ENCODE assay signal across 1 cellular context in the genomic region with DNA sequence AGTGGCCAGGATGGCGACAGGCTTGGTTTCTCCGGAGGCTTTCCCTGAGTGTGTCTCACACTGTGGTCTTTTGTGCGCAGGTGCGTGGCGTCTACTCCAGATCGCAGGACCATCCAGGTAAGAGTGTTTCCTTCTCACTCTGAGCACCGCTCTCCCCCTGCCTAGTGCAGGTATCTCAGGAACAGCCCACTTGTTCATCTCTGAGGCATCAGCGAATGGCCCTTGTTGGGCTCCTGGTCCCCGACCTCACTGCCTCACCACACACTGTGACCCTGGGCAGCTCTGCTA.
TF ChIP-seq lines count a peak whose summit lies in the region.

No MANE protein-coding gene starts in this region.

TF ChIP-seq in HepG2, 621 proteins besides CTCF, POLR2A, EP300 and RAD21 (continued from another document):
- no peak for TF ChIP-seq TEF (CRISPR knock-in tag; IDR thresholded peaks at IDR 0.05)
- no peak for TF ChIP-seq ZNF280B (CRISPR knock-in tag; IDR thresholded peaks at IDR 0.05; ENCODE audit: borderline replicate concordance)
- no peak for TF ChIP-seq ZBTB49 (CRISPR knock-in tag; IDR thresholded peaks at IDR 0.05; ENCODE audit: borderline replicate concordance)
- TF ChIP-seq, protein P1, sequence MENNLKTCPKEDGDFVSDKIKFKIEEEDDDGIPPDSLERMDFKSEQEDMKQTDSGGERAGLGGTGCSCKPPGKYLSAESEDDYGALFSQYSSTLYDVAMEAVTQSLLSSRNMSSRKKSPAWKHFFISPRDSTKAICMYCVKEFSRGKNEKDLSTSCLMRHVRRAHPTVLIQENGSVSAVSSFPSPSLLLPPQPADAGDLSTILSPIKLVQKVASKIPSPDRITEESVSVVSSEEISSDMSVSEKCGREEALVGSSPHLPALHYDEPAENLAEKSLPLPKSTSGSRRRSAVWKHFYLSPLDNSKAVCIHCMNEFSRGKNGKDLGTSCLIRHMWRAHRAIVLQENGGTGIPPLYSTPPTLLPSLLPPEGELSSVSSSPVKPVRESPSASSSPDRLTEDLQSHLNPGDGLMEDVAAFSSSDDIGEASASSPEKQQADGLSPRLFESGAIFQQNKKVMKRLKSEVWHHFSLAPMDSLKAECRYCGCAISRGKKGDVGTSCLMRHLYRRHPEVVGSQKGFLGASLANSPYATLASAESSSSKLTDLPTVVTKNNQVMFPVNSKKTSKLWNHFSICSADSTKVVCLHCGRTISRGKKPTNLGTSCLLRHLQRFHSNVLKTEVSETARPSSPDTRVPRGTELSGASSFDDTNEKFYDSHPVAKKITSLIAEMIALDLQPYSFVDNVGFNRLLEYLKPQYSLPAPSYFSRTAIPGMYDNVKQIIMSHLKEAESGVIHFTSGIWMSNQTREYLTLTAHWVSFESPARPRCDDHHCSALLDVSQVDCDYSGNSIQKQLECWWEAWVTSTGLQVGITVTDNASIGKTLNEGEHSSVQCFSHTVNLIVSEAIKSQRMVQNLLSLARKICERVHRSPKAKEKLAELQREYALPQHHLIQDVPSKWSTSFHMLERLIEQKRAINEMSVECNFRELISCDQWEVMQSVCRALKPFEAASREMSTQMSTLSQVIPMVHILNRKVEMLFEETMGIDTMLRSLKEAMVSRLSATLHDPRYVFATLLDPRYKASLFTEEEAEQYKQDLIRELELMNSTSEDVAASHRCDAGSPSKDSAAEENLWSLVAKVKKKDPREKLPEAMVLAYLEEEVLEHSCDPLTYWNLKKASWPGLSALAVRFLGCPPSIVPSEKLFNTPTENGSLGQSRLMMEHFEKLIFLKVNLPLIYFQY (CRISPR knock-in tag; IDR thresholded peaks at IDR 0.05; ENCODE audit: borderline replicate concordance): no peak
- TF ChIP-seq ZNF160 (CRISPR knock-in tag; IDR thresholded peaks at IDR 0.05): no peak
- TF ChIP-seq, protein P2, sequence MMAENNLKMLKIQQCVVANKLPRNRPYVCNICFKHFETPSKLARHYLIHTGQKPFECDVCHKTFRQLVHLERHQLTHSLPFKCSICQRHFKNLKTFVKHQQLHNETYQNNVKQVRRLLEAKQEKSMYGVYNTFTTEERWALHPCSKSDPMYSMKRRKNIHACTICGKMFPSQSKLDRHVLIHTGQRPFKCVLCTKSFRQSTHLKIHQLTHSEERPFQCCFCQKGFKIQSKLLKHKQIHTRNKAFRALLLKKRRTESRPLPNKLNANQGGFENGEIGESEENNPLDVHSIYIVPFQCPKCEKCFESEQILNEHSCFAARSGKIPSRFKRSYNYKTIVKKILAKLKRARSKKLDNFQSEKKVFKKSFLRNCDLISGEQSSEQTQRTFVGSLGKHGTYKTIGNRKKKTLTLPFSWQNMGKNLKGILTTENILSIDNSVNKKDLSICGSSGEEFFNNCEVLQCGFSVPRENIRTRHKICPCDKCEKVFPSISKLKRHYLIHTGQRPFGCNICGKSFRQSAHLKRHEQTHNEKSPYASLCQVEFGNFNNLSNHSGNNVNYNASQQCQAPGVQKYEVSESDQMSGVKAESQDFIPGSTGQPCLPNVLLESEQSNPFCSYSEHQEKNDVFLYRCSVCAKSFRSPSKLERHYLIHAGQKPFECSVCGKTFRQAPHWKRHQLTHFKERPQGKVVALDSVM (CRISPR knock-in tag; IDR thresholded peaks at IDR 0.05): no peak
- no peak for TF ChIP-seq ZNF354B (CRISPR knock-in tag; IDR thresholded peaks at IDR 0.05)
- TF ChIP-seq ZNF816 (CRISPR knock-in tag; IDR thresholded peaks at IDR 0.05; ENCODE audit: borderline replicate concordance): 0 out of 2 replicates have a peak, but pooled peaks have one; percentile 52
- no peak for TF ChIP-seq HNRNPUL1 (IDR thresholded peaks at IDR 0.05; ENCODE audit: low read depth, low read length)
- peak; percentile 44; the same call in 1 of the 2 replicates for TF ChIP-seq HDAC1 (CRISPR knock-in tag; IDR thresholded peaks at IDR 0.05)
- 0 out of 2 replicates have a peak, but pooled peaks have one; percentile 37 for TF ChIP-seq ZFP82 (CRISPR knock-in tag; IDR thresholded peaks at IDR 0.05; ENCODE audit: borderline replicate concordance)
- TF ChIP-seq, protein P3, sequence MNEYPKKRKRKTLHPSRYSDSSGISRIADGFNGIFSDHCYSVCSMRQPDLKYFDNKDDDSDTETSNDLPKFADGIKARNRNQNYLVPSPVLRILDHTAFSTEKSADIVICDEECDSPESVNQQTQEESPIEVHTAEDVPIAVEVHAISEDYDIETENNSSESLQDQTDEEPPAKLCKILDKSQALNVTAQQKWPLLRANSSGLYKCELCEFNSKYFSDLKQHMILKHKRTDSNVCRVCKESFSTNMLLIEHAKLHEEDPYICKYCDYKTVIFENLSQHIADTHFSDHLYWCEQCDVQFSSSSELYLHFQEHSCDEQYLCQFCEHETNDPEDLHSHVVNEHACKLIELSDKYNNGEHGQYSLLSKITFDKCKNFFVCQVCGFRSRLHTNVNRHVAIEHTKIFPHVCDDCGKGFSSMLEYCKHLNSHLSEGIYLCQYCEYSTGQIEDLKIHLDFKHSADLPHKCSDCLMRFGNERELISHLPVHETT (CRISPR knock-in tag; conservative IDR thresholded peaks at IDR 0.05): no peak
TF ChIP-seq in HepG2: peak in this region for 4.
